21 cellular contexts compared by ENCODE assay signal in the genomic region with DNA sequence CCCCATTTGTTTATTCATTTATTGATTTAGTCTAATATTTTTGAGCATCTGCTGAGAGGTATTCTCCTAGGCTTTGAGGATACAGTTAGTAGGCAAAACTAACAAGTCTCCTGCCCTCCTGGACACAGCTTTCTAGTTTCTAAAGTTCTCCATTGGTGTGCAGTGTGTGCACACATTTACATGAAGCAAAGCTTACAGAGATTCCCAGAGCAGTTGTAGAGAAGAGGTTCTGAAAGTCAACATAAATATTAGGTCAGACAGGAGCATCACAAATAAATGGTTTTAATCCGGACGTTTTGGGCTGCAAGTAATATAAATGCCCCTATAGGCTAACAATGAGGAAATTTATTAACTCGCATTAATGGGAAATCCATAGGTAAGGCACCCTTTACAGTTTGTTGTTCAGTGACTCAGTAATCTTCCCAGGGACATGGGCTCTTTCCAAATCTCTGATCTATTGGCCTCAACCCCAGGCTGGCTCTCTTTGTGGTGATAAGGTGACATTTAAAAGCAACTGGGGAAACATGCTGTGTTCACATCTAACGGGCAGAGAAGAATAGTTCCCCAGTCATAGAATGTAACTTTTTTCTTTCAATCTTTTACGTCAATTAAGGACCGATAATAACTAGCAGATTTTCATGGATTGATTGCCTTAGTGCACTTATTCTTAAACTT.
"Had no signal": no experiment of that assay in that cellular context is flagged by ENCODE, and none has a peak within 500 bp of the region (broad histone marks: within the 10 kb centered on the region; RNA-seq: fewer than 3 reads in every experiment).

No MANE protein-coding gene starts in this region.

- ATAC-seq: effector memory CD8-positive, alpha-beta T cell; gastroesophageal sphincter; mucosa of descending colon; naive thymus-derived CD8-positive, alpha-beta T cell; stimulated activated memory B cell treated with anti-CD40 and anti-IgM and Interleukin-4, amounts not matched to agents 10 μg/mL and 1 μg/mL and 100 μg/mL, for 72 hours had no signal

- DNase-seq: cerebellar nuclear complex; effector memory CD8-positive, alpha-beta T cell; glutamatergic neuron; kidney; left cardiac atrium; mucosa of descending colon; naive thymus-derived CD8-positive, alpha-beta T cell; posterior cingulate gyrus; right lobe of liver; spleen; stimulated activated CD4-positive, alpha-beta T cell treated with anti-CD3 and anti-CD28 coated beads, Interleukin-15, amount 100 ng/mL, for 24 hours; stimulated activated CD4-positive, alpha-beta T cell treated with anti-CD3 and anti-CD28 coated beads, Interleukin-1b, Interleukin-23, amount 100 ng/mL, for 48 hours; stimulated activated CD4-positive, alpha-beta T cell treated with anti-CD3 and anti-CD28 coated beads, Interleukin-4, amount 100 ng/mL, for 24 hours; testis had no signal

- H3K4me3 ChIP-seq: esophagus muscularis mucosa, gastroesophageal sphincter, hepatocyte, mucosa of descending colon, right lobe of liver, spleen, testis, tibial nerve had no signal

- H3K36me3 ChIP-seq: gastroesophageal sphincter, neutrophil, right lobe of liver, spleen, tibial nerve had no signal

- H3K27ac ChIP-seq: epithelial cell of prostate, esophagus muscularis mucosa, gastroesophageal sphincter, hepatocyte, neutrophil, right lobe of liver, spleen, testis, tibial nerve had no signal

- H3K27me3 ChIP-seq: esophagus muscularis mucosa, gastroesophageal sphincter, hepatocyte, neutrophil, right lobe of liver, spleen, testis, tibial nerve had no signal

- H3K4me1 ChIP-seq: gastroesophageal sphincter, right lobe of liver, spleen, testis, tibial nerve had no signal

- H3K9me3 ChIP-seq: esophagus muscularis mucosa, gastroesophageal sphincter, mucosa of descending colon, neutrophil, right lobe of liver, spleen, testis, tibial nerve had no signal
